ENCODE assay signal across 8 cellular contexts in the genomic region with DNA sequence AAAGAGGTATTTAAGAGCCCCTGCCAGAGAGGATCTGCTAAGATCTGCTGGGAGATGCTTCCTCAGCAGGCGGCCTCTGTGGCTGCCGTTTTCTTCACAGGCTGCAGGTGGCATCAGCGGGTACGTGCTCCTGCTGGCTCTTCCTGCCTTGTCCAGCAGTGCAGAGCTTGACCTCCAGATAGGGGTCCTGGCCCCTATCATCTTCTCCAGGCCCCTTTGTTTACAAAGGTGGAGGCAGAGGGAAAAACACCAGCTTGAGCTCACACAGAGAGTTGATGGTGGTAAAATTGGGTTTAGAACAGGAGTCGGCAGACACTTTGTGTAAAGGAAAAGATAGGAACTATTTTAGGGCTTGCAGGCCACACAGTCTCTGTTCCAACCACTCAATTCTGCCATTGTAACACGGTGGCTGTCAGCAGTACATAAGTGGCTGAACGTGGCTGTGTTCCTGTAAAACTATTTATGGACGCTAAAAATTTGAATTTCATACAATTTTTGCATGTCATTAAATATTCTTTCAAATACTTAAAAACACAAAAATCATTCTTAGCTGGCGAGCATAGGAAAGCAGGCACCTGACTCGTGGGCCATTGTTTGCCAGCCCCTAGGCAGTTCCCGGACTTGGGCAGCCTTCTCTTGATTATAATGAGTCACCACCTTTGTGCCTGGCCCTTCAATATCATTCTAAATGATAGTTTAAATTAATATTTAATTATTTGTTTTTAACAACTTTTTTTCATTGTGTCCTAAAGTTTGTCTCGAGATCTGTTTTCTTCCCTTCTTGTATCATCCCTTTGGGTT.
DNase-seq lines count a peak whose midpoint lies in the region; ATAC-seq, FAIRE-seq and TF ChIP-seq lines count a peak whose summit lies in the region.

No MANE protein-coding gene starts in this region.

- no peak for TF ChIP-seq POLR2A in GM12891 (IDR thresholded peaks at IDR 0.05; ENCODE audit: low read depth, low read length)

- peak overlapping the region; percentile 35 for H3K4me3 ChIP-seq in OCI-LY7 (ENCODE audit: low read depth, low read length, poor library complexity, severe bottlenecking)
- H3K4me3 ChIP-seq in keratinocyte (ENCODE audit: control insufficient read depth in 2 of 3, extremely low read depth in 1 of 3, insufficient read depth in 2 of 3, low read depth in 1 of 3, low read length in 3 of 3): no peak overlapping the region

- H3K4me2 ChIP-seq in OCI-LY7 (ENCODE audit: low read length) (peak overlapping the region; percentile 61), keratinocyte (ENCODE audit: control insufficient read depth, extremely low read depth, insufficient read depth, low read depth, low read length) (no peak overlapping the region)

- H3K36me3 ChIP-seq in OCI-LY7 (ENCODE audit: insufficient read depth, low read length) (no peaks in the 10 kb centered on the region), keratinocyte (ENCODE audit: control insufficient read depth in 2 of 2, extremely low read depth in 1 of 2, insufficient read depth in 2 of 2, low read length in 2 of 2) (peaks cover 0 to 2% of the 10 kb centered on the region in 2 experiments)

- TF ChIP-seq CTCF in OCI-LY7 (conservative IDR thresholded peaks at IDR 0.05; ENCODE audit: low read length) (peak; percentile 89), keratinocyte (optimal IDR thresholded peaks at IDR 0.05 in 1 of 3, IDR thresholded peaks at IDR 0.05 in 1 of 3, conservative IDR thresholded peaks at IDR 0.05 in 1 of 3; ENCODE audit: extremely low read depth in 1 of 3, insufficient read depth in 2 of 3, low read length in 3 of 3) (peak; percentile 63 to 84 (median 84))

- no peak overlapping the region for H3K9ac ChIP-seq in keratinocyte (ENCODE audit: control insufficient read depth, extremely low read depth, insufficient read depth, low read length)

- POLR2A ChIA-PET in OCI-LY7 (lab: Charles Lee): interaction anchor here (0.8 to 1.8 kb wide), 6 partner anchors 9 to 97 kb away, joined by 3 to 8 read pairs (median 3); no protein-coding TSS in a partner anchor

- H4K20me1 ChIP-seq in OCI-LY7 (ENCODE audit: insufficient read depth, low read length) (no peaks in the 10 kb centered on the region), keratinocyte (ENCODE audit: control insufficient read depth, extremely low read depth, insufficient read depth, low read length) (no peaks in the 10 kb centered on the region)

- ATAC-seq in HG03108 (IDR thresholded peaks at IDR 0.05; ENCODE audit: unreplicated experiment): peak; percentile 55

- no peaks in the 10 kb centered on the region for H3K9me1 ChIP-seq in keratinocyte (ENCODE audit: control insufficient read depth, extremely low read depth, insufficient read depth, low read length)

- FAIRE-seq in GM12891 (lab: Jason Lieb, UNC) (peak; percentile 95), keratinocyte (lab: Jason Lieb, UNC) (peak; percentile 57)

- BruUV-seq in OCI-LY7 (replicated peaks; lab: Mats Ljungman, UMichigan): no TSS peak

- DNase-seq in AG20443 (ENCODE audit: low spot score) (peak; percentile 88), GM12891 (ENCODE audit: insufficient read length, low spot score) (peak; percentile 63), OCI-LY7 (ENCODE audit: low spot score) (peak; percentile 82), T47D (ENCODE audit: low read depth in 1 of 2, low spot score in 1 of 2) (peak; percentile 55 to 58), keratinocyte (ENCODE audit: low read depth, low spot score) (no peak)
- peak; percentile 3 for DNase-seq in stimulated activated CD8-positive, alpha-beta memory T cell treated with anti-CD3 and anti-CD28 coated beads, Interleukin-15, amount 100 ng/mL, for 24 hours (ENCODE audit: low read depth)
- DNase-seq in activated CD4-positive, CD25-positive, alpha-beta regulatory T cell treated with anti-CD3 and anti-CD28 coated beads, Interleukin-2, amount 50 U/mL, for 72 hours: no peak

- dilution Hi-C loops in keratinocyte (cut with MboI; ENCODE audit: extremely low pct_ligation_motif_present, low sequenced_read_pairs): no loop called here

- H3K27ac ChIP-seq in OCI-LY7 (ENCODE audit: low read depth, low read length, poor library complexity, severe bottlenecking): no peak overlapping the region
- H3K27ac ChIP-seq in keratinocyte (ENCODE audit: control insufficient read depth, insufficient read depth, low read length): no peak overlapping the region

- peaks cover 36% of the 10 kb centered on the region for H3K4me1 ChIP-seq in OCI-LY7 (ENCODE audit: insufficient read depth, low read length, poor library complexity, severe bottlenecking)
- H3K4me1 ChIP-seq in keratinocyte (ENCODE audit: control insufficient read depth, extremely low read depth, insufficient read depth, low read length): no peaks in the 10 kb centered on the region

- CTCF ChIA-PET in OCI-LY7 (lab: Charles Lee; ENCODE audit: unreplicated experiment): interaction anchor here (0.6 to 1.8 kb wide), 5 partner anchors 73 to 109 kb away, joined by 3 to 8 read pairs (median 3); no protein-coding TSS in a partner anchor

- H3K9me3 ChIP-seq in OCI-LY7 (ENCODE audit: low read length) (no peaks in the 10 kb centered on the region), keratinocyte (ENCODE audit: control insufficient read depth, low read depth, low read length) (no peaks in the 10 kb centered on the region)

- no peaks in the 10 kb centered on the region for H3K27me3 ChIP-seq in keratinocyte (ENCODE audit: control insufficient read depth, extremely low read depth, insufficient read depth, low read length)

- in situ Hi-C loops in T47D (cut with HindIII; ENCODE audit: low pct_unique_long_range_greater_than_20kb, low sequenced_read_pairs): no loop called here

- no peaks in the 10 kb centered on the region for H3K79me2 ChIP-seq in OCI-LY7 (ENCODE audit: insufficient read depth, low read depth, low read length)
- H3K79me2 ChIP-seq in keratinocyte (ENCODE audit: control insufficient read depth, insufficient read depth, low read length): no peaks in the 10 kb centered on the region

- H2AFZ ChIP-seq in OCI-LY7 (ENCODE audit: low read length) (peak overlapping the region; percentile 89), keratinocyte (ENCODE audit: control insufficient read depth, low read length) (no peak overlapping the region)

- intact Hi-C loops in OCI-LY7 (cut with micrococcal nuclease; ENCODE audit: unreplicated experiment): loop anchor here (1.0 to 5.0 kb wide), 4 partner anchors 13 to 108 kb away; no protein-coding TSS in a partner anchor

- no peaks in the 10 kb centered on the region for H3K9me2 ChIP-seq in OCI-LY7 (ENCODE audit: insufficient read depth, low read length)

TF ChIP-seq in GM12891, 5 proteins besides CTCF, POLR2A, EP300 and RAD21:
- no peak for TF ChIP-seq TAF1 (IDR thresholded peaks at IDR 0.05; ENCODE audit: low read depth, low read length)
- no peak for TF ChIP-seq POLR2AphosphoS5 (IDR thresholded peaks at IDR 0.05; ENCODE audit: low read depth, low read length)
- no peak for TF ChIP-seq SPI1 (IDR thresholded peaks at IDR 0.05; ENCODE audit: low read depth, low read length)
- no peak for TF ChIP-seq POU2F2 (IDR thresholded peaks at IDR 0.05; ENCODE audit: low read depth, low read length)
- TF ChIP-seq PAX5 (IDR thresholded peaks at IDR 0.05; ENCODE audit: insufficient read depth, low read length, severe bottlenecking): no peak

Comparison
In these comparisons a context has a peak if more than half of its experiments do, and no peak if none do; other contexts are left out.
1. DNase-seq: peak in AG20443 (single experiment), GM12891 (single experiment), OCI-LY7 (single experiment), T47D (2 of 2) and stimulated activated CD8-positive, alpha-beta memory T cell treated with anti-CD3 and anti-CD28 coated beads, Interleukin-15, amount 100 ng/mL, for 24 hours (single experiment); none in keratinocyte (single experiment) and activated CD4-positive, CD25-positive, alpha-beta regulatory T cell treated with anti-CD3 and anti-CD28 coated beads, Interleukin-2, amount 50 U/mL, for 72 hours (single experiment).